ENCODE assay signal across 8 cellular contexts in genomic region chr18:26656944-26657536, GRCh38.
DNase-seq lines count a peak whose midpoint lies in the region; ATAC-seq and TF ChIP-seq lines count a peak whose summit lies in the region.

No MANE protein-coding gene starts in this region.

- peak; percentile 13 for DNase-seq in activated CD4-positive, alpha-beta T cell treated with anti-CD3 and anti-CD28 coated beads for 48 hours
- DNase-seq in activated CD4-positive, alpha-beta T cell treated with anti-CD3 and anti-CD28 coated beads for 4 hours: no peak
- peak; percentile 67 for DNase-seq in HEK293T (ENCODE audit: extremely low spot score)
- DNase-seq in NCI-H2081 (lab: John Stamatoyannopoulos, UW): peak; percentile 46 to 73
- no peak for DNase-seq in activated CD4-positive, alpha-beta memory T cell treated with anti-CD3 and anti-CD28 coated beads, Interleukin-2, amount 10 ng/mL, durations not matched to agents 7 days and 5 days
- peak; percentile 51 for DNase-seq in fibroblast of villous mesenchyme (ENCODE audit: low read depth)
- DNase-seq in naive thymus-derived CD4-positive, alpha-beta T cell: peak in 2 of 9 donors; percentile 13 to 40
- DNase-seq in NCI-H2107 treated with DMSO at 0.1 percent for 48 hours (lab: John Stamatoyannopoulos, UW; ENCODE audit: unreplicated experiment): no peak

- peaks cover 71% of the 10 kb centered on the region for H3K27me3 Mint-ChIP-seq in activated CD4-positive, alpha-beta memory T cell treated with anti-CD3 and anti-CD28 coated beads, Interleukin-2, amount 10 ng/mL, durations not matched to agents 7 days and 5 days
- H3K27me3 Mint-ChIP-seq in naive thymus-derived CD4-positive, alpha-beta T cell: peaks cover 67 to 79% (median 72%) of the 10 kb centered on the region in 5 donors

- H3K27me3 ChIP-seq in naive thymus-derived CD4-positive, alpha-beta T cell (ENCODE audit: control insufficient read depth in 2 of 2, insufficient read depth in 2 of 2, low read length in 2 of 2): peaks cover 0 to 4% of the 10 kb centered on the region in 2 donors

- intact Hi-C loops in naive thymus-derived CD4-positive, alpha-beta T cell (cut with micrococcal nuclease): loop anchor here in 1 of 2 donors (5.0 to 10.0 kb wide), 2 partner anchors 110 to 1302 kb away; partner anchors contain the start of genes KCTD1 and ZNF521

- H3K9me3 Mint-ChIP-seq in activated CD4-positive, alpha-beta memory T cell treated with anti-CD3 and anti-CD28 coated beads, Interleukin-2, amount 10 ng/mL, durations not matched to agents 7 days and 5 days: no peaks in the 10 kb centered on the region
- H3K9me3 Mint-ChIP-seq in naive thymus-derived CD4-positive, alpha-beta T cell: peaks cover 0 to 2% (median 0%) of the 10 kb centered on the region in 11 donors

- no peaks in the 10 kb centered on the region for H3K9me3 ChIP-seq in naive thymus-derived CD4-positive, alpha-beta T cell (ENCODE audit: control insufficient read depth in 2 of 3, low read length in 3 of 3)

- H3K27ac ChIP-seq in naive thymus-derived CD4-positive, alpha-beta T cell (ENCODE audit: low read depth, low read length): no peak overlapping the region

- H3K4me1 Mint-ChIP-seq in activated CD4-positive, alpha-beta memory T cell treated with anti-CD3 and anti-CD28 coated beads, Interleukin-2, amount 10 ng/mL, durations not matched to agents 7 days and 5 days: peaks cover 13% of the 10 kb centered on the region
- H3K4me1 Mint-ChIP-seq in naive thymus-derived CD4-positive, alpha-beta T cell: peaks cover 7 to 20% (median 15%) of the 10 kb centered on the region in 7 donors

- TF ChIP-seq CTCF in fibroblast of villous mesenchyme (IDR thresholded peaks at IDR 0.05; ENCODE audit: insufficient read depth, low read depth, low read length): peak; percentile 25

- peak overlapping the region; percentile 70 for H3K4me3 Mint-ChIP-seq in activated CD4-positive, alpha-beta memory T cell treated with anti-CD3 and anti-CD28 coated beads, Interleukin-2, amount 10 ng/mL, durations not matched to agents 7 days and 5 days
- H3K4me3 Mint-ChIP-seq in naive thymus-derived CD4-positive, alpha-beta T cell: peak overlapping the region; percentile 68 to 84 (median 79)

- CTCF ChIA-PET in HEK293T (lab: Yijun Ruan, JAX): interaction anchor here (0.7 kb wide), 1 partner anchor 101 kb away, joined by 3 read pairs; no protein-coding TSS in a partner anchor
- CTCF ChIA-PET in activated CD4-positive, alpha-beta memory T cell treated with anti-CD3 and anti-CD28 coated beads, Interleukin-2, amount 10 ng/mL, durations not matched to agents 7 days and 5 days (lab: Charles Lee): no interaction called here
- CTCF ChIA-PET in naive thymus-derived CD4-positive, alpha-beta T cell (lab: Charles Lee): no interaction called here

- no peaks in the 10 kb centered on the region for H3K4me1 ChIP-seq in naive thymus-derived CD4-positive, alpha-beta T cell (ENCODE audit: control insufficient read depth in 2 of 2, insufficient read depth in 2 of 2, low read length in 2 of 2)

- peak overlapping the region; percentile 7 for H3K27ac Mint-ChIP-seq in activated CD4-positive, alpha-beta memory T cell treated with anti-CD3 and anti-CD28 coated beads, Interleukin-2, amount 10 ng/mL, durations not matched to agents 7 days and 5 days
- H3K27ac Mint-ChIP-seq in naive thymus-derived CD4-positive, alpha-beta T cell: no peak overlapping the region

- H3K4me3 ChIP-seq in fibroblast of villous mesenchyme (ENCODE audit: low read depth, low read length): peak overlapping the region; percentile 64
- no peak overlapping the region for H3K4me3 ChIP-seq in naive thymus-derived CD4-positive, alpha-beta T cell (ENCODE audit: low read length)

- ATAC-seq in naive thymus-derived CD4-positive, alpha-beta T cell: peak; percentile 73

- no peaks in the 10 kb centered on the region for H3K36me3 ChIP-seq in naive thymus-derived CD4-positive, alpha-beta T cell (ENCODE audit: control insufficient read depth in 2 of 3, insufficient read depth in 3 of 3, low read length in 3 of 3)

- POLR2A ChIA-PET in HEK293T (lab: Yijun Ruan, JAX): interaction anchor here (0.6 to 1.7 kb wide), 10 partner anchors 10 to 653 kb away, joined by 3 to 4 read pairs (median 3); no protein-coding TSS in a partner anchor
- POLR2A ChIA-PET in activated CD4-positive, alpha-beta memory T cell treated with anti-CD3 and anti-CD28 coated beads, Interleukin-2, amount 10 ng/mL, durations not matched to agents 7 days and 5 days (lab: Charles Lee): no interaction called here
- POLR2A ChIA-PET in naive thymus-derived CD4-positive, alpha-beta T cell (lab: Charles Lee): no interaction called here

- peaks cover 7% of the 10 kb centered on the region for H3K36me3 Mint-ChIP-seq in activated CD4-positive, alpha-beta memory T cell treated with anti-CD3 and anti-CD28 coated beads, Interleukin-2, amount 10 ng/mL, durations not matched to agents 7 days and 5 days (ENCODE audit: low read depth)
- peaks cover 0 to 6% (median 4%) of the 10 kb centered on the region in 5 donors for H3K36me3 Mint-ChIP-seq in naive thymus-derived CD4-positive, alpha-beta T cell

TF ChIP-seq in HEK293T, 16 proteins besides CTCF, POLR2A, EP300 and RAD21:
- TF ChIP-seq L3MBTL2 (conservative IDR thresholded peaks at IDR 0.05) (peak; percentile 82), ELF4 (IDR thresholded peaks at IDR 0.05) (no peak)

Comparison
In these comparisons a context has a peak if more than half of its experiments do, and no peak if none do; other contexts are left out.
1. DNase-seq: peak in activated CD4-positive, alpha-beta T cell treated with anti-CD3 and anti-CD28 coated beads for 48 hours (single experiment), HEK293T (single experiment), NCI-H2081 (2 of 2) and fibroblast of villous mesenchyme (single experiment); none in activated CD4-positive, alpha-beta T cell treated with anti-CD3 and anti-CD28 coated beads for 4 hours (0 of 2), activated CD4-positive, alpha-beta memory T cell treated with anti-CD3 and anti-CD28 coated beads, Interleukin-2, amount 10 ng/mL, durations not matched to agents 7 days and 5 days (single experiment) and NCI-H2107 treated with DMSO at 0.1 percent for 48 hours (single experiment).